Comparison of ENCODE assay signal across 23 cellular contexts in genomic region chr4:169256101-169256612, GRCh38. TPM values are rescaled to one million over a fixed set of nuclear protein-coding genes. Genes with fewer than 3 reads are reported as not detected.
DNase-seq lines count a peak whose midpoint lies in the region; ATAC-seq and TF ChIP-seq lines count a peak whose summit lies in the region.
"Had no signal": no experiment of that assay in that cellular context is flagged by ENCODE, and none has a peak within 500 bp of the region (broad histone marks: within the 10 kb centered on the region; RNA-seq: fewer than 3 reads in every experiment).

No MANE protein-coding gene starts in this region.

- ATAC-seq in IMR-90 (ENCODE audit: low read depth) = no peak
- ATAC-seq in Right ventricle myocardium inferior = no peak
- ATAC-seq: activated CD8-positive, alpha-beta T cell treated with anti-CD3 and anti-CD28 coated beads, Interleukin-2, amount 10 ng/mL, durations not matched to agents 7 days and 5 days; lower lobe of right lung; T-cell had no signal

- H3K4me3 ChIP-seq in IMR-90 (ENCODE audit: insufficient read depth, low read depth, low read length) (no peak overlapping the region), colonic mucosa (no peak overlapping the region), neural progenitor cell (no peak overlapping the region), dorsolateral prefrontal cortex (no peak overlapping the region)
- H3K4me3 ChIP-seq: coronary artery, lower lobe of right lung, uterus had no signal

- peak overlapping the region; percentile 53; the same call in 1 of the 2 replicates for H3K23ac ChIP-seq in IMR-90 (ENCODE audit: low read depth, low read length)

- H2BK120ac ChIP-seq in IMR-90 (ENCODE audit: low read depth, low read length) = peak overlapping the region; percentile 46; the same call in 1 of the 2 replicates

- peak overlapping the region; percentile 86; the same call in 1 of the 2 replicates for H2AK5ac ChIP-seq in IMR-90 (ENCODE audit: low read depth, low read length)

- 0 out of 2 replicates have a peak overlapping the region, but pooled peaks have one; percentile 35 for H4K5ac ChIP-seq in IMR-90 (ENCODE audit: low read depth, low read length)

- H2AFZ ChIP-seq in IMR-90 (replicated peaks; ENCODE audit: low read length, poor library complexity) = no peak overlapping the region
- no peak overlapping the region for H2AFZ ChIP-seq in neural progenitor cell (replicated peaks)
- H2AFZ ChIP-seq: parathyroid adenoma had no signal

- peaks cover 19% of the 10 kb centered on the region for H3F3A ChIP-seq in neural progenitor cell (ENCODE audit: low read depth)

- peaks cover 100% of the 10 kb centered on the region for H3K79me2 ChIP-seq in neural progenitor cell (ENCODE audit: low read depth)

- TF ChIP-seq POLR2A in IMR-90 (IDR thresholded peaks at IDR 0.05; ENCODE audit: low read depth, low read length) = no peak

- H2BK20ac ChIP-seq in IMR-90 (ENCODE audit: low read depth, low read length) = no peak overlapping the region

- H3K36me3 ChIP-seq in IMR-90 (ENCODE audit: control insufficient read depth, insufficient read depth, low read length) (no peaks in the 10 kb centered on the region), colonic mucosa (no peaks in the 10 kb centered on the region), neural progenitor cell (no peaks in the 10 kb centered on the region)
- H3K36me3 ChIP-seq: lower lobe of right lung, uterus had no signal

- TF ChIP-seq CTCF in Calu3 (IDR thresholded peaks at IDR 0.05; ENCODE audit: unreplicated experiment) (no peak), IMR-90 (conservative IDR thresholded peaks at IDR 0.05; ENCODE audit: low read depth, low read length) (no peak), colonic mucosa (IDR thresholded peaks at IDR 0.05) (no peak), neural progenitor cell (IDR thresholded peaks at IDR 0.05) (no peak), dorsolateral prefrontal cortex (IDR thresholded peaks at IDR 0.05 in 54 of 56, conservative IDR thresholded peaks at IDR 0.05 in 2 of 56; ENCODE audit: low read depth in 1 of 56, partially characterized antibody in 56 of 56) (no peak), RWPE1 (conservative IDR thresholded peaks at IDR 0.05; ENCODE audit: low read depth) (no peak)

- H3K79me1 ChIP-seq in IMR-90 (ENCODE audit: low read depth in 1 of 2, low read length in 2 of 2) = peaks cover 9 to 77% of the 10 kb centered on the region in 2 experiments

- H4K8ac ChIP-seq in IMR-90 (ENCODE audit: low read depth in 2 of 2, low read length in 2 of 2) = 0 out of 4 replicates have a peak overlapping the region, but pooled peaks of 1 of the 2 experiments have one; percentile 12

- dilution Hi-C loops in IMR-90 (cut with HindIII; ENCODE audit: low sequenced_read_pairs, unreplicated experiment) = no loop called here

- H3K9me3 ChIP-seq in IMR-90 (ENCODE audit: control insufficient read depth, insufficient read depth, low read length) (no peaks in the 10 kb centered on the region), colonic mucosa (no peaks in the 10 kb centered on the region), neural progenitor cell (ENCODE audit: low read depth) (no peaks in the 10 kb centered on the region)
- H3K9me3 ChIP-seq: Caco-2, lower lobe of right lung, uterus had no signal

- TF ChIP-seq RAD21 in IMR-90 (IDR thresholded peaks at IDR 0.05; ENCODE audit: low read length) = no peak

- POLR2A ChIA-PET in IMR-90 (lab: Charles Lee; ENCODE audit: unreplicated experiment) = no interaction called here
- POLR2A ChIA-PET in RWPE1 (lab: Yijun Ruan, JAX; ENCODE audit: low non-redundant PET) = no interaction called here

- peak overlapping the region; percentile 72; the same call in 1 of the 2 replicates for H3K4ac ChIP-seq in IMR-90 (ENCODE audit: low read depth, low read length)

- H3K4me2 ChIP-seq in IMR-90 (ENCODE audit: low read depth, low read length) (no peak overlapping the region), neural progenitor cell (no peak overlapping the region)

- CTCF ChIA-PET in Calu3 (lab: Charles Lee) (interaction anchor here (0.8 kb wide), 1 partner anchor 10 kb away, joined by 4 read pairs; no protein-coding TSS in a partner anchor), IMR-90 (lab: Yijun Ruan, JAX) (interaction anchor here (0.8 kb wide), 1 partner anchor 16 kb away, joined by 3 read pairs; no protein-coding TSS in a partner anchor), RWPE1 (lab: Yijun Ruan, JAX) (no interaction called here)

- no peak overlapping the region for H4K91ac ChIP-seq in IMR-90 (ENCODE audit: insufficient read depth, low read depth, low read length)

- H3K27ac Mint-ChIP-seq in Calu3 (ENCODE audit: unreplicated experiment) = peak overlapping the region; percentile 85
- H3K27ac Mint-ChIP-seq in neural progenitor cell = no peak overlapping the region
- H3K27ac Mint-ChIP-seq in immature natural killer cell = no peak overlapping the region
- H3K27ac Mint-ChIP-seq: activated CD8-positive, alpha-beta T cell treated with anti-CD3 and anti-CD28 coated beads, Interleukin-2, amount 10 ng/mL, durations not matched to agents 7 days and 5 days; activated naive CD4-positive, alpha-beta T cell treated with anti-CD3 and anti-CD28 coated beads, Interleukin-2, amount 50 U/mL, for 24 hours; T-cell had no signal

- WGBS in IMR-90 (ENCODE audit: extremely low coverage in 2 of 2, insufficient read length in 1 of 2), 2 experiments = no CpG with 5 or more reads among the region's 3 CpGs

- H3K27me3 ChIP-seq in IMR-90 (ENCODE audit: control insufficient read depth, insufficient read depth, low read length) (no peaks in the 10 kb centered on the region), colonic mucosa (no peaks in the 10 kb centered on the region), neural progenitor cell (no peaks in the 10 kb centered on the region), dorsolateral prefrontal cortex (no peaks in the 10 kb centered on the region)
- H3K27me3 ChIP-seq: uterus had no signal

- in situ Hi-C loops in IMR-90 (cut with MboI; ENCODE audit: low sequenced_read_pairs) = no loop called here

- intact Hi-C loops in Calu3 (cut with micrococcal nuclease; ENCODE audit: unreplicated experiment) (no loop called here), IMR-90 (cut with micrococcal nuclease) (no loop called here), colonic mucosa (cut with DNase I) (no loop called here), dorsolateral prefrontal cortex (cut with DNase I) (no loop called here), Right ventricle myocardium inferior (cut with DNase I) (no loop called here)

- H3K9me3 Mint-ChIP-seq in Calu3 (ENCODE audit: low read depth, unreplicated experiment) (no peaks in the 10 kb centered on the region), neural progenitor cell (no peaks in the 10 kb centered on the region), immature natural killer cell (no peaks in the 10 kb centered on the region)
- H3K9me3 Mint-ChIP-seq: activated naive CD4-positive, alpha-beta T cell treated with anti-CD3 and anti-CD28 coated beads, Interleukin-2, amount 50 U/mL, for 24 hours; T-cell had no signal

- H3K9ac ChIP-seq in IMR-90 (ENCODE audit: low read depth, low read length) (no peak overlapping the region), colonic mucosa (ENCODE audit: low read depth in 2 of 2, low read length in 2 of 2) (no peak overlapping the region), neural progenitor cell (no peak overlapping the region)
- H3K9ac ChIP-seq: parathyroid adenoma had no signal

- H2BK5ac ChIP-seq in IMR-90 (ENCODE audit: low read depth, low read length, poor library complexity, severe bottlenecking) = peak overlapping the region; percentile 84

- no peak overlapping the region for H2AK9ac ChIP-seq in IMR-90 (replicated peaks; ENCODE audit: low read depth, low read length, poor library complexity)

- H3K27ac ChIP-seq in IMR-90 (ENCODE audit: insufficient read depth, low read length) (peak overlapping the region; percentile 15; the same call in 1 of the 2 replicates), colonic mucosa (peak overlapping the region; percentile 35), neural progenitor cell (peak overlapping the region; percentile 40), dorsolateral prefrontal cortex (peak overlapping the region in 1 of 59 donors; percentile 25), RWPE1 (no peak overlapping the region)
- H3K27ac ChIP-seq: coronary artery, lower lobe of right lung, parathyroid adenoma, uterus had no signal

- peaks cover 17% of the 10 kb centered on the region for H3K9me1 ChIP-seq in IMR-90 (ENCODE audit: insufficient read depth, low read length)

- no TSS peak for BruUV-seq in Calu3 (replicated peaks; lab: Mats Ljungman, UMichigan)
- BruUV-seq in IMR-90 (replicated peaks; lab: Mats Ljungman, UMichigan) = no TSS peak

- peak overlapping the region; percentile 46; the same call in 1 of the 2 replicates for H3K18ac ChIP-seq in IMR-90 (ENCODE audit: low read depth, low read length)

- H3K36me3 Mint-ChIP-seq in Calu3 (ENCODE audit: insufficient read depth, unreplicated experiment) (peaks cover 58% of the 10 kb centered on the region), neural progenitor cell (peaks cover 12% of the 10 kb centered on the region), immature natural killer cell (no peaks in the 10 kb centered on the region)
- H3K36me3 Mint-ChIP-seq: activated naive CD4-positive, alpha-beta T cell treated with anti-CD3 and anti-CD28 coated beads, Interleukin-2, amount 50 U/mL, for 24 hours; T-cell had no signal

- no peak overlapping the region for H3K56ac ChIP-seq in IMR-90 (ENCODE audit: extremely low read depth, insufficient read depth, low read length)

- H3K4me1 Mint-ChIP-seq in Calu3 (ENCODE audit: low read depth, unreplicated experiment) (peaks cover 75% of the 10 kb centered on the region), neural progenitor cell (peaks cover 54% of the 10 kb centered on the region), immature natural killer cell (peaks cover 0 to 6% of the 10 kb centered on the region in 2 donors)
- H3K4me1 Mint-ChIP-seq: activated naive CD4-positive, alpha-beta T cell treated with anti-CD3 and anti-CD28 coated beads, Interleukin-2, amount 50 U/mL, for 24 hours; T-cell had no signal

- DNase-seq in Calu3 (no peak), IMR-90 (peak; percentile 51), colonic mucosa (no peak), neural progenitor cell (ENCODE audit: low spot score) (no peak), dorsolateral prefrontal cortex (no peak), RWPE1 (ENCODE audit: low spot score) (no peak), Right ventricle myocardium inferior (ENCODE audit: missing footprints) (no peak), immature natural killer cell (no peak)
- DNase-seq: activated CD8-positive, alpha-beta T cell treated with anti-CD3 and anti-CD28 coated beads, Interleukin-2, amount 10 ng/mL, durations not matched to agents 7 days and 5 days; activated T-cell treated with anti-CD3 and anti-CD28 coated beads, Interleukin-2, amount 50 U/mL, for 48 hours; Caco-2; GF-D8; glutamatergic neuron; Karpas-422; lower lobe of right lung; NCI-H1417 treated with DMSO at 0.1 percent for 48 hours; NCI-H774; stimulated activated CD4-positive, alpha-beta T cell treated with anti-CD3 and anti-CD28 coated beads, Interleukin-4, amount 100 ng/mL, for 1 hour; T-cell; uterus had no signal

- H4K20me1 ChIP-seq in IMR-90 (ENCODE audit: insufficient read depth, low read length) = peaks cover 84% of the 10 kb centered on the region
- peaks cover 46% of the 10 kb centered on the region for H4K20me1 ChIP-seq in neural progenitor cell (ENCODE audit: low read depth)

- H2BK15ac ChIP-seq in IMR-90 (ENCODE audit: low read depth, low read length) = peak overlapping the region; percentile 7; the same call in 1 of the 3 replicates

- H3K4me1 ChIP-seq in IMR-90 (ENCODE audit: control insufficient read depth, insufficient read depth, low read length) (peaks cover 34% of the 10 kb centered on the region), colonic mucosa (peaks cover 17% of the 10 kb centered on the region), neural progenitor cell (peaks cover 51% of the 10 kb centered on the region)
- H3K4me1 ChIP-seq: parathyroid adenoma had no signal

- 0 out of 2 replicates have a peak overlapping the region, but pooled peaks have one; percentile 40 for H3K14ac ChIP-seq in IMR-90 (replicated peaks; ENCODE audit: low read depth, low read length)

- H3K27me3 Mint-ChIP-seq in Calu3 (ENCODE audit: unreplicated experiment) = no peaks in the 10 kb centered on the region
- H3K27me3 Mint-ChIP-seq in neural progenitor cell (ENCODE audit: insufficient read depth, low read depth) = peaks cover 2% of the 10 kb centered on the region
- H3K27me3 Mint-ChIP-seq in immature natural killer cell (ENCODE audit: low read depth in 3 of 3) = peaks cover 2 to 16% (median 4%) of the 10 kb centered on the region in 3 donors

- H3K4me3 Mint-ChIP-seq in Calu3 (ENCODE audit: low read depth, unreplicated experiment) (peak overlapping the region; percentile 66), neural progenitor cell (no peak overlapping the region), immature natural killer cell (no peak overlapping the region)
- H3K4me3 Mint-ChIP-seq: activated CD8-positive, alpha-beta T cell treated with anti-CD3 and anti-CD28 coated beads, Interleukin-2, amount 10 ng/mL, durations not matched to agents 7 days and 5 days; activated naive CD4-positive, alpha-beta T cell treated with anti-CD3 and anti-CD28 coated beads, Interleukin-2, amount 50 U/mL, for 24 hours; T-cell had no signal

RNA-seq across cellular contexts. Expression of gene SH3RF1, which starts 14.6 kb away (rescaled TPM):
- 64.6 and 70.1 TPM in 2 replicates for total RNA-seq in Calu3 (2022)
- 29.8 and 30.0 TPM in 2 replicates for total RNA-seq in IMR-90 (2012; rRNA removed)
- 22.0 and 23.1 TPM in 2 replicates for polyA plus RNA-seq in IMR-90 (2012; rRNA removed)
- 12.1 and 19.9 TPM in 2 replicates for polyA plus RNA-seq in IMR-90 (2012; cell fraction: cytosol; rRNA removed)
- 27.7 and 38.4 TPM in 2 replicates for polyA plus RNA-seq in IMR-90 (2012; cell fraction: nucleus; rRNA removed; ENCODE audit: low replicate concordance)
- 10 to 100 TPM; 50.2 to 77.1 TPM for total RNA-seq in colonic mucosa
- 14.1 and 17.1 TPM in 2 replicates for total RNA-seq in neural progenitor cell (ENCODE audit: low replicate concordance)
- 10 to 100 TPM; 18.2 to 46.9 (median 29.5) TPM for total RNA-seq in dorsolateral prefrontal cortex
- total RNA-seq in Right ventricle myocardium inferior = 8.8 TPM
- 1 to 10 TPM in 1 of 3 donors, under 1 TPM in 1, not detected in 1; 0.22 to 1.1 TPM for polyA plus RNA-seq in immature natural killer cell
